In the genomic region with DNA sequence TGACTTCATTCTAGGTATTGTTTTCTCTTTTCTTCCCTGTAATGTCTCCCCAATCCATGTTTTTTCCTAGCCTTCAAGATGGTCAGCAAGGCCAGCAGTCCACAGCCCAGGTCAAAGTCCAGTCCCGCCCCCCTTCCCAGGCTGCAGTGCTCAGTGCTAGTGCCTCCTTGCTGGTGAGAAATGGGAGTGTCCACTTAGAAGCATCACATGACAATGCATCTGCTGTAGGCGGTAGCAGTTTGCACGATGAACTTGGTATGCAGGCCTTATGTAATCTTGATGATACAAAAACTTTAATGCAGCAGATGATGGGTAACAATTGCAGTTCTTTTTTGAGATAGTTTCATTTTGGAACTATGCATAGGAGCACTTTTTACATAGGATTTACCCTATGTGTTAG, we compare ENCODE assay signal across 1 cellular context.
TF ChIP-seq lines count a peak whose summit lies in the region.

No MANE protein-coding gene starts in this region.

TF ChIP-seq in HCT116, 20 proteins besides CTCF, POLR2A, EP300 and RAD21 (continued from another document):
- TF ChIP-seq, protein P1, sequence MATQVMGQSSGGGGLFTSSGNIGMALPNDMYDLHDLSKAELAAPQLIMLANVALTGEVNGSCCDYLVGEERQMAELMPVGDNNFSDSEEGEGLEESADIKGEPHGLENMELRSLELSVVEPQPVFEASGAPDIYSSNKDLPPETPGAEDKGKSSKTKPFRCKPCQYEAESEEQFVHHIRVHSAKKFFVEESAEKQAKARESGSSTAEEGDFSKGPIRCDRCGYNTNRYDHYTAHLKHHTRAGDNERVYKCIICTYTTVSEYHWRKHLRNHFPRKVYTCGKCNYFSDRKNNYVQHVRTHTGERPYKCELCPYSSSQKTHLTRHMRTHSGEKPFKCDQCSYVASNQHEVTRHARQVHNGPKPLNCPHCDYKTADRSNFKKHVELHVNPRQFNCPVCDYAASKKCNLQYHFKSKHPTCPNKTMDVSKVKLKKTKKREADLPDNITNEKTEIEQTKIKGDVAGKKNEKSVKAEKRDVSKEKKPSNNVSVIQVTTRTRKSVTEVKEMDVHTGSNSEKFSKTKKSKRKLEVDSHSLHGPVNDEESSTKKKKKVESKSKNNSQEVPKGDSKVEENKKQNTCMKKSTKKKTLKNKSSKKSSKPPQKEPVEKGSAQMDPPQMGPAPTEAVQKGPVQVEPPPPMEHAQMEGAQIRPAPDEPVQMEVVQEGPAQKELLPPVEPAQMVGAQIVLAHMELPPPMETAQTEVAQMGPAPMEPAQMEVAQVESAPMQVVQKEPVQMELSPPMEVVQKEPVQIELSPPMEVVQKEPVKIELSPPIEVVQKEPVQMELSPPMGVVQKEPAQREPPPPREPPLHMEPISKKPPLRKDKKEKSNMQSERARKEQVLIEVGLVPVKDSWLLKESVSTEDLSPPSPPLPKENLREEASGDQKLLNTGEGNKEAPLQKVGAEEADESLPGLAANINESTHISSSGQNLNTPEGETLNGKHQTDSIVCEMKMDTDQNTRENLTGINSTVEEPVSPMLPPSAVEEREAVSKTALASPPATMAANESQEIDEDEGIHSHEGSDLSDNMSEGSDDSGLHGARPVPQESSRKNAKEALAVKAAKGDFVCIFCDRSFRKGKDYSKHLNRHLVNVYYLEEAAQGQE (IDR thresholded peaks at IDR 0.05; ENCODE audit: low read depth), result no peak
- TF ChIP-seq SRF (IDR thresholded peaks at IDR 0.05; ENCODE audit: low read depth) (no peak), SP1 (IDR thresholded peaks at IDR 0.05; ENCODE audit: low read depth) (no peak)
TF ChIP-seq in HCT116: peak in this region for 0.
